In genomic region chr17:21287703-21288449, GRCh38 we compare ENCODE assay signal across 1 cellular context.
TF ChIP-seq lines count a peak whose summit lies in the region.

No MANE protein-coding gene starts in this region.

TF ChIP-seq in HepG2, 621 proteins besides CTCF, POLR2A, EP300 and RAD21 (continued from another document and continues in another):
- TF ChIP-seq SATB2 (CRISPR knock-in tag; IDR thresholded peaks at IDR 0.05) = no peak
- TF ChIP-seq ZNF713 (CRISPR knock-in tag; IDR thresholded peaks at IDR 0.05) = no peak
- TF ChIP-seq ZNF879 (CRISPR knock-in tag; IDR thresholded peaks at IDR 0.05) = no peak
- no peak for TF ChIP-seq TBL1XR1 (IDR thresholded peaks at IDR 0.05; ENCODE audit: borderline replicate concordance, low read length, partially characterized antibody)
- TF ChIP-seq ARID3A (IDR thresholded peaks at IDR 0.05; ENCODE audit: low read depth, low read length) = 0 out of 2 replicates have a peak, but pooled peaks have one; percentile 8
- TF ChIP-seq NAIF1 (CRISPR knock-in tag; IDR thresholded peaks at IDR 0.05; ENCODE audit: borderline replicate concordance) = no peak
- 0 out of 2 replicates have a peak, but pooled peaks have one; percentile 15 for TF ChIP-seq ZHX1 (CRISPR knock-in tag; IDR thresholded peaks at IDR 0.05; ENCODE audit: low read depth)
- TF ChIP-seq ZNF253 (CRISPR knock-in tag; IDR thresholded peaks at IDR 0.05; ENCODE audit: borderline replicate concordance) = 0 out of 2 replicates have a peak, but pooled peaks have one; percentile 39
- peak; percentile 40; the same call in 1 of the 2 replicates for TF ChIP-seq ZKSCAN1 (IDR thresholded peaks at IDR 0.05; ENCODE audit: low read length)
- TF ChIP-seq ZHX2 (IDR thresholded peaks at IDR 0.05; ENCODE audit: low read depth) = no peak
- TF ChIP-seq ZHX2 (CRISPR knock-in tag; IDR thresholded peaks at IDR 0.05; ENCODE audit: borderline replicate concordance) = no peak
- TF ChIP-seq ZNF766 (CRISPR knock-in tag; IDR thresholded peaks at IDR 0.05; ENCODE audit: borderline replicate concordance) = peak; percentile 76; the same call in 1 of the 2 replicates
- TF ChIP-seq NFAT5 (CRISPR knock-in tag; IDR thresholded peaks at IDR 0.05) = no peak
- TF ChIP-seq ZC3H13 (CRISPR knock-in tag; IDR thresholded peaks at IDR 0.05) = no peak
- TF ChIP-seq HNF1A (IDR thresholded peaks at IDR 0.05; ENCODE audit: low read depth) = 0 out of 2 replicates have a peak, but pooled peaks have one; percentile 12
- 0 out of 2 replicates have a peak, but pooled peaks have one; percentile 64 for TF ChIP-seq HNF1A (CRISPR knock-in tag; IDR thresholded peaks at IDR 0.05; ENCODE audit: borderline replicate concordance)
- TF ChIP-seq RXRB (CRISPR knock-in tag; IDR thresholded peaks at IDR 0.05; ENCODE audit: borderline replicate concordance) = peak; percentile 30; the same call in 1 of the 2 replicates
- TF ChIP-seq GTF3A (CRISPR knock-in tag; conservative IDR thresholded peaks at IDR 0.05) = no peak
- TF ChIP-seq MLLT10 (CRISPR knock-in tag; IDR thresholded peaks at IDR 0.05) = no peak
- TF ChIP-seq TCF7 (IDR thresholded peaks at IDR 0.05; ENCODE audit: low read depth) = no peak
- TF ChIP-seq SMC3 (IDR thresholded peaks at IDR 0.05; ENCODE audit: low read length) = no peak
- peak; percentile 57 for TF ChIP-seq HOXA5 (CRISPR knock-in tag; IDR thresholded peaks at IDR 0.05)
- no peak for TF ChIP-seq ZNF296 (CRISPR knock-in tag; conservative IDR thresholded peaks at IDR 0.05)
- no peak for TF ChIP-seq ZNF333 (CRISPR knock-in tag; IDR thresholded peaks at IDR 0.05; ENCODE audit: borderline replicate concordance)
- TF ChIP-seq HOXA3 (CRISPR knock-in tag; IDR thresholded peaks at IDR 0.05) = peak; percentile 80
- TF ChIP-seq ZNF362 (CRISPR knock-in tag; IDR thresholded peaks at IDR 0.05; ENCODE audit: borderline replicate concordance) = no peak
- peak; percentile 68; the same call in 1 of the 2 replicates for TF ChIP-seq TGIF2 (CRISPR knock-in tag; IDR thresholded peaks at IDR 0.05)
- TF ChIP-seq HNF4A (CRISPR knock-in tag; IDR thresholded peaks at IDR 0.05) = peak; percentile 86
- TF ChIP-seq GTF2F1 (IDR thresholded peaks at IDR 0.05; ENCODE audit: low read length) = no peak
- TF ChIP-seq AFF4 (CRISPR knock-in tag; IDR thresholded peaks at IDR 0.05) = no peak
